17 cellular contexts compared by ENCODE assay signal in the genomic region with DNA sequence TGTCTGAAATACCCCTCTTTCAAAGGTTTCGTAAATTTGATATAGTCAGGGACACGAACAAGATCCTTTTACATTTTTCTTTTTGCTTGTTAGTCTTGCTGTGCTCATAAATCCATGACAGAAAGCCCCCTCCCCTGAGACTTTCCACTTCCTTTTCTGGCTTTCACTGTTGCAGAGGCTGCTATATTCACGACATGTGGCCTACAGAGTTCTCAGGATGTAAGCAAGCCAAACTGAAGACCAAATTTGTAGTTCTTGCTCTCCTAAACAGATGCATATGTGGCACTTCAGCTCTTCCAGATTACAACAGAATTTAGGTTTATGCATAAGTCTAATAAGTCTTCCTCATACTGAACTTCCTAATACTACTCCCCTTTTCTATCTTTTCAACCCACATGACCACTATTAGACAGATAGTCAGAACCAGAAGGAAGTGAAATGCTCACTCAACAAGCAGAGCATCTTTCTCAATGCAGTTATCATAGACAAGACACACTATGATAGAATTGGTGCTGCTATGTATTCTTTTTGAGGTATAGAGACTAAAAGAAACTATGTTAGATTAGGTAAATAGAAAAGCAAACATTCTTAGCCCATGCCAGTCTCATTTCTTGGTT. TPM values are rescaled to one million over a fixed set of nuclear protein-coding genes. Genes with fewer than 3 reads are reported as not detected.
DNase-seq lines count a peak whose midpoint lies in the region; ATAC-seq, FAIRE-seq and TF ChIP-seq lines count a peak whose summit lies in the region.
"Had no signal": no experiment of that assay in that cellular context is flagged by ENCODE, and none has a peak within 500 bp of the region (broad histone marks: within the 10 kb centered on the region; RNA-seq: fewer than 3 reads in every experiment).

No MANE protein-coding gene starts in this region.

- TF ChIP-seq CTCF in OCI-LY7 (conservative IDR thresholded peaks at IDR 0.05; ENCODE audit: low read length) = no peak
- TF ChIP-seq CTCF in thyroid gland (IDR thresholded peaks at IDR 0.05) = no peak

- BruUV-seq in OCI-LY7 (replicated peaks; lab: Mats Ljungman, UMichigan) = no TSS peak

- H4K20me1 ChIP-seq in OCI-LY7 (ENCODE audit: insufficient read depth, low read length) = no peaks in the 10 kb centered on the region

- H3K4me2 ChIP-seq in OCI-LY7 (ENCODE audit: low read length) = peak overlapping the region; percentile 84

- FAIRE-seq in GM12892 (lab: Jason Lieb, UNC) = peak; percentile 77

- H2AFZ ChIP-seq in OCI-LY7 (ENCODE audit: low read length) = no peak overlapping the region

- H3K27me3 Mint-ChIP-seq in T-helper 17 cell = peaks cover 4% of the 10 kb centered on the region

- DNase-seq in GM12892 (ENCODE audit: insufficient read length) (no peak), OCI-LY7 (ENCODE audit: low spot score) (peak; percentile 79), T-helper 17 cell (no peak), NCI-H1930 (lab: John Stamatoyannopoulos, UW) (no peak), thyroid gland (no peak), caudate nucleus (lab: John Stamatoyannopoulos, UW) (no peak)
- DNase-seq: activated T-cell treated with anti-CD3 and anti-CD28 coated beads, Interleukin-2, amount 50 U/mL, for 72 hours; brain microvascular endothelial cell; DMS79; NCI-H524 treated with DMSO at 0.1 percent for 48 hours; WERI-Rb-1 had no signal

- H3K36me3 Mint-ChIP-seq in T-helper 17 cell (ENCODE audit: low read depth) = no peaks in the 10 kb centered on the region

- H3K27ac ChIP-seq in OCI-LY7 (ENCODE audit: low read depth, low read length, poor library complexity, severe bottlenecking) (peak overlapping the region; percentile 96), thyroid gland (no peak overlapping the region), caudate nucleus (ENCODE audit: low read depth, low read length) (no peak overlapping the region)
- H3K27ac ChIP-seq: brain microvascular endothelial cell, thoracic aorta, WERI-Rb-1 had no signal

- no peak for TF ChIP-seq POLR2A in GM12892 (IDR thresholded peaks at IDR 0.05; ENCODE audit: low read depth, low read length)
- no peak for TF ChIP-seq POLR2A in thyroid gland (IDR thresholded peaks at IDR 0.05)

- CTCF ChIA-PET in OCI-LY7 (lab: Charles Lee; ENCODE audit: unreplicated experiment) = no interaction called here

- H3K4me3 ChIP-seq in OCI-LY7 (ENCODE audit: low read depth, low read length, poor library complexity, severe bottlenecking) = peak overlapping the region; percentile 31
- no peak overlapping the region for H3K4me3 ChIP-seq in thyroid gland (replicated peaks in 1 of 3)
- H3K4me3 ChIP-seq: thoracic aorta had no signal

- no peaks in the 10 kb centered on the region for H3K4me1 Mint-ChIP-seq in T-helper 17 cell

- H3K36me3 ChIP-seq in OCI-LY7 (ENCODE audit: insufficient read depth, low read length) = peaks cover 84% of the 10 kb centered on the region
- no peaks in the 10 kb centered on the region for H3K36me3 ChIP-seq in thyroid gland
- H3K36me3 ChIP-seq: brain microvascular endothelial cell, thoracic aorta, WERI-Rb-1 had no signal

- no peaks in the 10 kb centered on the region for H3K9me2 ChIP-seq in OCI-LY7 (ENCODE audit: insufficient read depth, low read length)

- 57 to 69% methylated on average over 3 of the region's 3 CpGs for WGBS in thyroid gland, 2 donors

- intact Hi-C loops in OCI-LY7 (cut with micrococcal nuclease; ENCODE audit: unreplicated experiment) = loop anchor here (2.0 kb wide), 1 partner anchor 14 kb away; no protein-coding TSS in a partner anchor
- intact Hi-C loops in thyroid gland (cut with DNase I) = no loop called here

- peaks cover 42% of the 10 kb centered on the region; the same call in 1 of the 2 replicates for H3K79me2 ChIP-seq in OCI-LY7 (ENCODE audit: insufficient read depth, low read depth, low read length)

- H3K4me1 ChIP-seq in OCI-LY7 (ENCODE audit: insufficient read depth, low read length, poor library complexity, severe bottlenecking) (peaks cover 69% of the 10 kb centered on the region), thyroid gland (no peaks in the 10 kb centered on the region)

- peaks cover 2% of the 10 kb centered on the region for H3K27me3 ChIP-seq in thyroid gland
- H3K27me3 ChIP-seq: brain microvascular endothelial cell had no signal

- peak; percentile 64 for ATAC-seq in GM21367 (IDR thresholded peaks at IDR 0.05; ENCODE audit: unreplicated experiment)
- peak; percentile 53 for ATAC-seq in HG03064 (IDR thresholded peaks at IDR 0.05; ENCODE audit: low read depth, unreplicated experiment)
- no peak for ATAC-seq in T-helper 17 cell
- ATAC-seq: activated T-cell treated with anti-CD3 and anti-CD28 coated beads, Interleukin-2, amount 50 U/mL, for 72 hours had no signal

- H3K27ac Mint-ChIP-seq in T-helper 17 cell = no peak overlapping the region
- H3K27ac Mint-ChIP-seq: activated T-cell treated with anti-CD3 and anti-CD28 coated beads, Interleukin-2, amount 50 U/mL, for 72 hours had no signal

- POLR2A ChIA-PET in OCI-LY7 (lab: Charles Lee) = interaction anchor here (1.0 to 4.7 kb wide), 3 partner anchors 14 to 22 kb away, joined by 4 to 34 read pairs (median 5); a partner anchor contains a TSS

- no peak overlapping the region for H3K4me3 Mint-ChIP-seq in T-helper 17 cell
- H3K4me3 Mint-ChIP-seq: activated T-cell treated with anti-CD3 and anti-CD28 coated beads, Interleukin-2, amount 50 U/mL, for 72 hours had no signal

- H3K9me3 ChIP-seq in OCI-LY7 (ENCODE audit: low read length) (no peaks in the 10 kb centered on the region), T-helper 17 cell (ENCODE audit: control insufficient read depth, low read length, poor library complexity, severe bottlenecking) (no peaks in the 10 kb centered on the region), thyroid gland (no peaks in the 10 kb centered on the region)
- H3K9me3 ChIP-seq: thoracic aorta had no signal

RNA-seq across cellular contexts. Expression of a gene that starts 15.0 kb away (rescaled TPM):
- polyA plus RNA-seq in GM12892 (2012; ENCODE audit: missing spikeins) = 102 TPM
- total RNA-seq in OCI-LY7 (2014; rRNA removed; shearing (Covaris generic)) = 126 and 133 TPM in 2 replicates
- total RNA-seq in OCI-LY7 (2022) (140 and 147 TPM in 2 replicates), T-helper 17 cell (10 to 100 TPM; 10.0 to 13.8 TPM), thyroid gland (1 to 10 TPM in 3 of 4 donors, under 1 TPM in 1; 0.49 to 5.2 (median 1.6) TPM)
- total RNA-seq: epithelial cell of proximal tubule, renal cortical epithelial cell had no signal
- polyA plus RNA-seq: AG04450 had no signal

RNA-seq across cellular contexts. Expression of a gene that starts 19.8 kb away (rescaled TPM):
- 3,522 TPM for polyA plus RNA-seq in GM12892 (2012; ENCODE audit: missing spikeins)
- 2,042 and 2,127 TPM in 2 replicates for total RNA-seq in OCI-LY7 (2014; rRNA removed; shearing (Covaris generic))
- total RNA-seq in OCI-LY7 (2022) (431 and 447 TPM in 2 replicates), T-helper 17 cell (100 to 1,000 TPM; 270 to 298 TPM), thyroid gland (1,000 to 10,000 TPM in 2 of 4 donors, 100 to 1,000 TPM in 2; 258 to 2,076 (median 1,246) TPM)

RNA-seq across cellular contexts. Expression of a gene that starts 22.5 kb away (rescaled TPM):
- 25.0 TPM for polyA plus RNA-seq in GM12892 (2012; ENCODE audit: missing spikeins)
- 11.0 and 14.9 TPM in 2 replicates for total RNA-seq in OCI-LY7 (2014; rRNA removed; shearing (Covaris generic))
- 29.3 and 33.5 TPM in 2 replicates for total RNA-seq in OCI-LY7 (2022)
- 1 to 10 TPM; 4.4 to 5.1 TPM for total RNA-seq in T-helper 17 cell
- total RNA-seq in thyroid gland = 1 to 10 TPM; 3.9 to 6.4 (median 4.9) TPM

RNA-seq across cellular contexts. Expression of a gene that starts 36.7 kb away (rescaled TPM):
- 28.2 TPM for polyA plus RNA-seq in GM12892 (2012; ENCODE audit: missing spikeins)
- 47.6 and 51.1 TPM in 2 replicates for total RNA-seq in OCI-LY7 (2014; rRNA removed; shearing (Covaris generic))
- total RNA-seq in OCI-LY7 (2022) = 48.7 and 49.4 TPM in 2 replicates
- total RNA-seq in T-helper 17 cell = 10 to 100 TPM; 26.6 to 36.0 TPM
- 10 to 100 TPM; 16.5 to 37.5 (median 26.8) TPM for total RNA-seq in thyroid gland

RNA-seq across cellular contexts. Expression of a gene that starts 37.0 kb away (rescaled TPM):
- 42.9 TPM for polyA plus RNA-seq in GM12892 (2012; ENCODE audit: missing spikeins)
- total RNA-seq in OCI-LY7 (2014; rRNA removed; shearing (Covaris generic)) = 23.5 and 29.3 TPM in 2 replicates
- total RNA-seq in OCI-LY7 (2022) (33.1 and 38.1 TPM in 2 replicates), T-helper 17 cell (10 to 100 TPM; 34.7 to 43.2 TPM), thyroid gland (10 to 100 TPM; 53.5 to 68.4 (median 67.5) TPM)

Comparison
In these comparisons a context has a peak if more than half of its experiments do, and no peak if none do; other contexts are left out.
1. RNA of a gene that starts 15.0 kb away (total RNA-seq): 126 to 147 TPM in OCI-LY7; 10.0 to 13.8 TPM in T-helper 17 cell and 0.49 to 5.2 TPM in thyroid gland; every median in the first group is over 4 times any median in the second.